1 cellular context compared by ENCODE assay signal in genomic region chr11:72971211-72971610, GRCh38.
TF ChIP-seq lines count a peak whose summit lies in the region.

No MANE protein-coding gene starts in this region.

TF ChIP-seq in HepG2, 621 proteins besides CTCF, POLR2A, EP300 and RAD21 (continued from another document):
- TF ChIP-seq, protein P1, sequence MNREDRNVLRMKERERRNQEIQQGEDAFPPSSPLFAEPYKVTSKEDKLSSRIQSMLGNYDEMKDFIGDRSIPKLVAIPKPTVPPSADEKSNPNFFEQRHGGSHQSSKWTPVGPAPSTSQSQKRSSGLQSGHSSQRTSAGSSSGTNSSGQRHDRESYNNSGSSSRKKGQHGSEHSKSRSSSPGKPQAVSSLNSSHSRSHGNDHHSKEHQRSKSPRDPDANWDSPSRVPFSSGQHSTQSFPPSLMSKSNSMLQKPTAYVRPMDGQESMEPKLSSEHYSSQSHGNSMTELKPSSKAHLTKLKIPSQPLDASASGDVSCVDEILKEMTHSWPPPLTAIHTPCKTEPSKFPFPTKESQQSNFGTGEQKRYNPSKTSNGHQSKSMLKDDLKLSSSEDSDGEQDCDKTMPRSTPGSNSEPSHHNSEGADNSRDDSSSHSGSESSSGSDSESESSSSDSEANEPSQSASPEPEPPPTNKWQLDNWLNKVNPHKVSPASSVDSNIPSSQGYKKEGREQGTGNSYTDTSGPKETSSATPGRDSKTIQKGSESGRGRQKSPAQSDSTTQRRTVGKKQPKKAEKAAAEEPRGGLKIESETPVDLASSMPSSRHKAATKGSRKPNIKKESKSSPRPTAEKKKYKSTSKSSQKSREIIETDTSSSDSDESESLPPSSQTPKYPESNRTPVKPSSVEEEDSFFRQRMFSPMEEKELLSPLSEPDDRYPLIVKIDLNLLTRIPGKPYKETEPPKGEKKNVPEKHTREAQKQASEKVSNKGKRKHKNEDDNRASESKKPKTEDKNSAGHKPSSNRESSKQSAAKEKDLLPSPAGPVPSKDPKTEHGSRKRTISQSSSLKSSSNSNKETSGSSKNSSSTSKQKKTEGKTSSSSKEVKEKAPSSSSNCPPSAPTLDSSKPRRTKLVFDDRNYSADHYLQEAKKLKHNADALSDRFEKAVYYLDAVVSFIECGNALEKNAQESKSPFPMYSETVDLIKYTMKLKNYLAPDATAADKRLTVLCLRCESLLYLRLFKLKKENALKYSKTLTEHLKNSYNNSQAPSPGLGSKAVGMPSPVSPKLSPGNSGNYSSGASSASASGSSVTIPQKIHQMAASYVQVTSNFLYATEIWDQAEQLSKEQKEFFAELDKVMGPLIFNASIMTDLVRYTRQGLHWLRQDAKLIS (CRISPR knock-in tag; IDR thresholded peaks at IDR 0.05): no peak
- TF ChIP-seq TOE1 (CRISPR knock-in tag; IDR thresholded peaks at IDR 0.05) (no peak), IKZF4 (CRISPR knock-in tag; IDR thresholded peaks at IDR 0.05; ENCODE audit: borderline replicate concordance, low read depth, not compliant biosample characterization) (no peak), KDM3A (CRISPR knock-in tag; IDR thresholded peaks at IDR 0.05; ENCODE audit: low read depth) (no peak), NCOA1 (CRISPR knock-in tag; IDR thresholded peaks at IDR 0.05) (no peak), HMG20B (CRISPR knock-in tag; conservative IDR thresholded peaks at IDR 0.05) (no peak)
